ENCODE assay signal across 8 cellular contexts in the genomic region with DNA sequence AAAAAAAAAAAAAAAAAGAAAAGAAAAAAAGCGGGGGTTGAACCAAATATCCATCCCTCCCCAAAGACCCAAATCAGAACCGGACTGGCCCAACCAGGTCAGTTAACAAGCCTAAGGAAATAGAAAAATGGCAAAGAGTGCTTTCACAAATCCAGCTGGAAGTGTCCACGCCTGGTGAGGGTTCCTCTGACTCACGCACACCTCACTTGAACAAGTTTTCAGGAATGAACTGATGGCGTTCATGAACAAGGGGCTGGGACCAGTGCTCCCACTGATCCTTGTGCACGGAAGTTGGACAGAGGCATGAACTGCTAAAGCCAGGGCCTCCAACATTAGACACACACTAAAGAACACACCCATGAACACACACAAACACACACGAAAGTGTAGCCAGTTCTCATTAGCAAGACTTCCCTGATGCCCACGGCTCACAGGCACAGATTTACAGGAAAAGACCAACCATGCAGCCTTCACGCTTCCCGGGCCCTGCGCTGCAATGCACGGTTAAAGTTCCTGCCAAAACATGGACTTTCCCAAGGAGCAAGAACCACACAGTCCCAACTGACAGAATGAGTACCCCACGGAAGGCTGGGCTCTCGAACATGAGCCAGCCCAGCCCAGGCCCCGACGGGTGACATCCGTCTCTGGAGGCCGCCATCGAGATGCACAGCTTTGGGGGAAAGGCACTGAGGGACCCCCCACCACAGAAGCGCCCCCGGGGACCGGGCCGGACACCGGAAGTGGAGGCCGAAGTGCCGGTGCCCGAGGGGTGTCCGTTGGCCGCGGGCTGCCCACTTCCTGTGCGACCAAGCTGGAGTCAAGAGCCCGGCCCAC. TPM values are rescaled to one million over a fixed set of nuclear protein-coding genes. Genes with fewer than 3 reads are reported as not detected.
DNase-seq lines count a peak whose midpoint lies in the region; ATAC-seq, FAIRE-seq and TF ChIP-seq lines count a peak whose summit lies in the region.

No MANE protein-coding gene starts in this region.

- intact Hi-C loops in K562 (cut with micrococcal nuclease), result no loop called here

- H4K20me1 ChIP-seq in OCI-LY3 (ENCODE audit: insufficient read depth, low read length) (peaks cover 27% of the 10 kb centered on the region), K562 (replicated peaks; ENCODE audit: control insufficient read depth, insufficient read depth, low read length) (peaks cover 16% of the 10 kb centered on the region)

- no peaks in the 10 kb centered on the region for H3K9me1 ChIP-seq in K562 (ENCODE audit: control insufficient read depth, insufficient read depth, low read length)

- peak; percentile 35 for DNase-seq in NCI-H82 (lab: John Stamatoyannopoulos, UW)
- no peak for DNase-seq in NCI-H82 treated with DMSO at 0.1 percent for 48 hours (lab: John Stamatoyannopoulos, UW; ENCODE audit: unreplicated experiment)
- peak; percentile 17 to 78 (median 58) for DNase-seq in K562 (ENCODE audit: extremely low read depth in 1 of 4, low spot score in 3 of 4)
- DNase-seq in iris pigment epithelial cell (ENCODE audit: low read depth), result peak; percentile 52
- DNase-seq in stimulated activated CD4-positive, alpha-beta T cell treated with anti-CD3 and anti-CD28 coated beads, Interleukin-4, amount 100 ng/mL, for 24 hours, result peak; percentile 11

- POLR2A ChIA-PET in K562 (lab: Yijun Ruan, JAX), result interaction anchor here (0.6 to 1.8 kb wide), 11 partner anchors 9 to 458 kb away, joined by 3 to 6 read pairs (median 4); a partner anchor contains a TSS

- under 1% methylated on average over 27 of the region's 32 CpGs for WGBS in K562 (ENCODE audit: insufficient coverage, low coverage, missing lambda C conversion rate)

- TF ChIP-seq CTCF in OCI-LY3 (IDR thresholded peaks at IDR 0.05; ENCODE audit: low read depth, low read length) (no peak), K562 (IDR thresholded peaks at IDR 0.05 in 2 of 3, conservative IDR thresholded peaks at IDR 0.05 in 1 of 3; ENCODE audit: insufficient read depth in 2 of 3, low read depth in 1 of 3, low read length in 3 of 3) (no peak)

- ATAC-seq in HG02763 (IDR thresholded peaks at IDR 0.05; ENCODE audit: unreplicated experiment), result peak; percentile 15
- peak; percentile 45 for ATAC-seq in K562
- ATAC-seq in GM18517 (IDR thresholded peaks at IDR 0.05; ENCODE audit: unreplicated experiment), result no peak

- TF ChIP-seq RAD21 in K562 (CRISPR knock-in tag; conservative IDR thresholded peaks at IDR 0.05 in 1 of 2, IDR thresholded peaks at IDR 0.05 in 1 of 2), result no peak

- H3K9me3 ChIP-seq in OCI-LY3 (ENCODE audit: insufficient read depth, low read length), result no peaks in the 10 kb centered on the region
- H3K9me3 ChIP-seq in K562 (replicated peaks; ENCODE audit: control insufficient read depth, insufficient read depth, low read depth, low read length), result no peaks in the 10 kb centered on the region

- peak; percentile 51 for FAIRE-seq in K562 (lab: Jason Lieb, UNC)

- in situ Hi-C loops in K562 (cut with MboI), result no loop called here

- H2AFZ ChIP-seq in OCI-LY3 (ENCODE audit: low read depth, low read length), result no peak overlapping the region
- H2AFZ ChIP-seq in K562 (ENCODE audit: low read depth, low read length), result peak overlapping the region; percentile 95

- peak overlapping the region; percentile 80 for H3K27ac ChIP-seq in OCI-LY3 (ENCODE audit: low read length)
- H3K27ac ChIP-seq in K562 (ENCODE audit: extremely low read depth, low read depth, low read length), result peak overlapping the region; percentile 93

- no peaks in the 10 kb centered on the region for H3K27me3 ChIP-seq in OCI-LY3 (ENCODE audit: low read depth, low read length)
- no peaks in the 10 kb centered on the region for H3K27me3 ChIP-seq in K562 (ENCODE audit: control insufficient read depth in 2 of 2, insufficient read depth in 2 of 2, low read length in 2 of 2)

- no peak for TF ChIP-seq POLR2A in K562 (conservative IDR thresholded peaks at IDR 0.05)

- H3K4me2 ChIP-seq in OCI-LY3 (ENCODE audit: low read length) (peak overlapping the region; percentile 91), K562 (ENCODE audit: insufficient read depth, low read length) (peak overlapping the region; percentile 97)

- H3K4me1 ChIP-seq in OCI-LY3 (ENCODE audit: low read length) (peaks cover 21% of the 10 kb centered on the region), K562 (replicated peaks in 1 of 2; ENCODE audit: control insufficient read depth in 2 of 2, insufficient read depth in 2 of 2, low read length in 2 of 2) (peaks cover 3 to 25% of the 10 kb centered on the region in 2 experiments; a peak in 4 of 5 replicates)

- CTCF ChIA-PET in K562 (lab: Yijun Ruan, JAX; ENCODE audit: low intra/inter-chr PET ratio), result no interaction called here

- H3K4me3 ChIP-seq in OCI-LY3 (ENCODE audit: low read length) (peak overlapping the region; percentile 81), K562 (peak overlapping the region; percentile 88)

- H3K9ac ChIP-seq in OCI-LY3 (ENCODE audit: low read length) (peak overlapping the region; percentile 89), K562 (ENCODE audit: insufficient read depth in 1 of 2, low read depth in 2 of 2, low read length in 2 of 2) (peak overlapping the region; percentile 92 to 97)

- BruUV-seq in K562 (replicated peaks; lab: Mats Ljungman, UMichigan), result TSS peak; percentile 58

- no peak for TF ChIP-seq EP300 in K562 (IDR thresholded peaks at IDR 0.05; ENCODE audit: low read length)

- H3K36me3 ChIP-seq in OCI-LY3 (replicated peaks; ENCODE audit: low read depth, low read length) (peaks cover 23% of the 10 kb centered on the region), K562 (ENCODE audit: control insufficient read depth, insufficient read depth, low read length) (peaks cover 37% of the 10 kb centered on the region)

- H3K79me2 ChIP-seq in OCI-LY3 (ENCODE audit: low read length), result peaks cover 62% of the 10 kb centered on the region
- H3K79me2 ChIP-seq in K562 (ENCODE audit: control insufficient read depth, insufficient read depth, low read length), result peaks cover 61% of the 10 kb centered on the region

TF ChIP-seq in K562, 482 proteins besides CTCF, POLR2A, EP300 and RAD21 (continues in another document):
- TF ChIP-seq PHF8 (IDR thresholded peaks at IDR 0.05; ENCODE audit: borderline replicate concordance, low read length), result no peak

RNA-seq across cellular contexts. Expression of a gene that starts 0.9 kb away (rescaled TPM):
- 743 and 899 TPM in 2 replicates for total RNA-seq in K562 (2011; cell fraction: chromatin; rRNA removed; ENCODE audit: low replicate concordance)
- 373 and 377 TPM in 2 replicates for total RNA-seq in K562 (2011; cell fraction: nucleolus; rRNA removed)
- 405 and 438 TPM in 2 replicates for total RNA-seq in K562 (2011; cell fraction: nucleoplasm; rRNA removed)
- 121 and 133 TPM in 2 replicates for total RNA-seq in K562 (2014; rRNA removed)
- 104 and 131 TPM in 2 replicates for total RNA-seq in K562 (2014; rRNA removed; fragmentation: Illumina TruSeq; extraction: Trizol)
- total RNA-seq in K562 (2015; rRNA removed; fragmentation: Illumina TruSeq; extraction: Trizol), result 80.1 and 84.8 TPM in 2 replicates
- 261 and 271 TPM in 2 replicates for total RNA-seq in K562 (2021)
- polyA plus RNA-seq in K562 (2011; rRNA removed), result 88.6 and 150 TPM in 2 replicates
- polyA plus RNA-seq in K562 (2011; cell fraction: cytosol; rRNA removed), result 48.0 and 61.3 TPM in 2 replicates
- 345 and 363 TPM in 2 replicates for polyA plus RNA-seq in K562 (2011; cell fraction: nucleus; rRNA removed)
- 147 and 255 TPM in 2 replicates for polyA plus RNA-seq in K562 (2012)
- polyA plus RNA-seq in K562 (2014; fragmentation: Illumina TruSeq; extraction: Trizol), result 163 and 181 TPM in 2 replicates
- polyA plus RNA-seq in K562 (2014; fragmentation: Nextera tagmentation; extraction: Ambion mirVana), result 100 to 1,000 TPM in 1 of 2 experiments, 10 to 100 TPM in 1; 95.0 to 159 TPM
- polyA plus RNA-seq in K562 (2014; rRNA removed), result 111 and 126 TPM in 2 replicates
- polyA minus RNA-seq in K562 (2011; rRNA and poly(A)+ RNA removed), result 116 and 118 TPM in 2 replicates
- 97.3 and 133 TPM in 2 replicates for polyA minus RNA-seq in K562 (2011; cell fraction: cytosol; rRNA and poly(A)+ RNA removed)
- 89.7 and 106 TPM in 2 replicates for polyA minus RNA-seq in K562 (2011; cell fraction: nucleus; rRNA and poly(A)+ RNA removed)

RNA-seq across cellular contexts. Expression of a gene that starts 37.2 kb away (rescaled TPM):
- 6.5 and 16.7 TPM in 2 replicates for total RNA-seq in K562 (2011; cell fraction: chromatin; rRNA removed; ENCODE audit: low replicate concordance)
- total RNA-seq in K562 (2011; cell fraction: nucleolus; rRNA removed), result 14.1 and 14.8 TPM in 2 replicates
- total RNA-seq in K562 (2011; cell fraction: nucleoplasm; rRNA removed), result 9.9 and 11.3 TPM in 2 replicates
- total RNA-seq in K562 (2014; rRNA removed) (2.0 and 2.5 TPM in 2 replicates), K562 (2014; rRNA removed; fragmentation: Illumina TruSeq; extraction: Trizol) (1.3 and 1.5 TPM in 2 replicates), K562 (2015; rRNA removed; fragmentation: Illumina TruSeq; extraction: Trizol) (1.9 and 2.0 TPM in 2 replicates), K562 (2021) (3.8 and 3.9 TPM in 2 replicates)
- polyA plus RNA-seq in K562 (2011; rRNA removed) (1.5 and 2.1 TPM in 2 replicates), K562 (2014; fragmentation: Illumina TruSeq; extraction: Trizol) (1.6 TPM in 2 replicates), K562 (2014; fragmentation: Nextera tagmentation; extraction: Ambion mirVana) (1 to 10 TPM; 1.9 to 2.2 TPM), K562 (2014; rRNA removed) (1.9 and 2.0 TPM in 2 replicates)
- 2.7 and 4.7 TPM in 2 replicates for polyA plus RNA-seq in K562 (2011; cell fraction: cytosol; rRNA removed)
- 2.1 and 2.9 TPM in 2 replicates for polyA plus RNA-seq in K562 (2011; cell fraction: nucleus; rRNA removed)
- 1.1 and 1.2 TPM in 2 replicates for polyA plus RNA-seq in K562 (2012)
- 2.5 and 3.3 TPM in 2 replicates for polyA minus RNA-seq in K562 (2011; rRNA and poly(A)+ RNA removed)
- 3.3 and 3.4 TPM in 2 replicates for polyA minus RNA-seq in K562 (2011; cell fraction: cytosol; rRNA and poly(A)+ RNA removed)
- polyA minus RNA-seq in K562 (2011; cell fraction: nucleus; rRNA and poly(A)+ RNA removed), result 1.6 and 2.2 TPM in 2 replicates

RNA-seq across cellular contexts. Expression of a gene that starts 58.1 kb away (rescaled TPM):
- total RNA-seq in K562 (2011; cell fraction: chromatin; rRNA removed; ENCODE audit: low replicate concordance), result 75.4 and 154 TPM in 2 replicates
- total RNA-seq in K562 (2011; cell fraction: nucleolus; rRNA removed), result 118 and 119 TPM in 2 replicates
- 109 and 125 TPM in 2 replicates for total RNA-seq in K562 (2011; cell fraction: nucleoplasm; rRNA removed)
- total RNA-seq in K562 (2014; rRNA removed), result 239 and 297 TPM in 2 replicates
- 12.3 and 20.8 TPM in 2 replicates for total RNA-seq in K562 (2014; rRNA removed; fragmentation: Illumina TruSeq; extraction: Trizol)
- total RNA-seq in K562 (2015; rRNA removed; fragmentation: Illumina TruSeq; extraction: Trizol), result 64.9 and 69.9 TPM in 2 replicates
- 198 and 204 TPM in 2 replicates for total RNA-seq in K562 (2021)
- polyA plus RNA-seq in K562 (2011; rRNA removed), result 44.2 and 64.0 TPM in 2 replicates
- polyA plus RNA-seq in K562 (2011; cell fraction: cytosol; rRNA removed), result 115 and 258 TPM in 2 replicates
- polyA plus RNA-seq in K562 (2011; cell fraction: nucleus; rRNA removed), result 132 and 192 TPM in 2 replicates
- 125 and 156 TPM in 2 replicates for polyA plus RNA-seq in K562 (2012)
- 71.2 and 153 TPM in 2 replicates for polyA plus RNA-seq in K562 (2014; fragmentation: Illumina TruSeq; extraction: Trizol)
- 1 to 10 TPM; 1.4 to 5.0 TPM for polyA plus RNA-seq in K562 (2014; fragmentation: Nextera tagmentation; extraction: Ambion mirVana)
- 178 and 184 TPM in 2 replicates for polyA plus RNA-seq in K562 (2014; rRNA removed)
- polyA minus RNA-seq in K562 (2011; rRNA and poly(A)+ RNA removed), result 17.9 and 18.5 TPM in 2 replicates
- polyA minus RNA-seq in K562 (2011; cell fraction: cytosol; rRNA and poly(A)+ RNA removed), result 40.0 and 52.5 TPM in 2 replicates
- polyA minus RNA-seq in K562 (2011; cell fraction: nucleus; rRNA and poly(A)+ RNA removed), result 25.0 and 33.0 TPM in 2 replicates
